In genomic region chr17:50688168-50688719, GRCh38 we compare ENCODE assay signal across 1 cellular context.
TF ChIP-seq lines count a peak whose summit lies in the region.

No MANE protein-coding gene starts in this region.

TF ChIP-seq in WTC11, 78 proteins besides CTCF, POLR2A, EP300 and RAD21 (continued from another document):
- TF ChIP-seq ARID4B (CRISPR knock-in tag; IDR thresholded peaks at IDR 0.05; ENCODE audit: borderline replicate concordance) (no peak), ZNF512 (CRISPR knock-in tag; IDR thresholded peaks at IDR 0.05; ENCODE audit: borderline replicate concordance) (no peak), GABPB1 (CRISPR knock-in tag; IDR thresholded peaks at IDR 0.05) (no peak), ERG (CRISPR knock-in tag; IDR thresholded peaks at IDR 0.05) (no peak), CDX4 (CRISPR knock-in tag; IDR thresholded peaks at IDR 0.05; ENCODE audit: borderline replicate concordance) (no peak)
